Comparison of ENCODE assay signal across 41 cellular contexts in genomic region chr11:50074161-50074560, GRCh38. TPM values are rescaled to one million over a fixed set of nuclear protein-coding genes. Genes with fewer than 3 reads are reported as not detected.
"Had no signal": no experiment of that assay in that cellular context is flagged by ENCODE, and none has a peak within 500 bp of the region (broad histone marks: within the 10 kb centered on the region; RNA-seq: fewer than 3 reads in every experiment).

No MANE protein-coding gene starts in this region.

- H3K27ac Mint-ChIP-seq: activated naive CD4-positive, alpha-beta T cell treated with anti-CD3 and anti-CD28 coated beads for 36 hours; activated naive CD4-positive, alpha-beta T cell treated with anti-CD3 and anti-CD28 coated beads, Interleukin-2, amount 10 ng/mL, durations not matched to agents 7 days and 5 days; activated naive CD4-positive, alpha-beta T cell treated with anti-CD3 and anti-CD28 coated beads, Interleukin-2, amount 50 U/mL, for 24 hours; activated naive CD4-positive, alpha-beta T cell treated with anti-CD3 and anti-CD28 coated beads, Interleukin-2, amount 50 U/mL, for 72 hours; activated naive CD8-positive, alpha-beta T cell; activated naive CD8-positive, alpha-beta T cell treated with anti-CD3 and anti-CD28 coated beads for 36 hours; activated naive CD8-positive, alpha-beta T cell treated with anti-CD3 and anti-CD28 coated beads, Interleukin-2, amount 10 ng/mL, durations not matched to agents 7 days and 5 days; activated naive CD8-positive, alpha-beta T cell treated with anti-CD3 and anti-CD28 coated beads, Interleukin-2, amount 50 U/mL, for 24 hours; activated T-cell treated with anti-CD3 and anti-CD28 coated beads, Interleukin-2, amount 50 U/mL, for 24 hours; activated T-cell treated with anti-CD3 and anti-CD28 coated beads, Interleukin-2, amount 50 U/mL, for 72 hours; activated T-helper 1 cell treated with anti-CD3 and anti-CD28 coated beads, Interleukin-12 subunit alpha, Interleukin-12 subunit beta, Interleukin-2, Interleukin-4 antibody, amounts not matched to agents 30 ng/mL and 10 ng/mL and 1 ng/mL, durations not matched to agents 14 hours and 24 hours and 36 hours; activated T-helper 17 cell treated with anti-CD3 and anti-CD28 coated beads, Interleukin-2, amount 50 U/mL, for 72 hours; activated T-helper 2 cell treated with anti-CD3 and anti-CD28 coated beads, Interferon-gamma antibody, Interleukin-2, Interleukin-4, amounts not matched to agents 10 μg/mL and 5 μg/mL and 100 μg/mL, durations not matched to agents 14 hours and 24 hours and 36 hours; brain had no signal

- H3K27ac ChIP-seq: adrenal gland, ascending aorta, body of pancreas, brain microvascular endothelial cell, cardiac muscle cell had no signal

- H3K27me3 ChIP-seq: adrenal gland, ascending aorta, body of pancreas, brain microvascular endothelial cell, cardiac muscle cell had no signal

- DNase-seq: activated effector memory CD4-positive, alpha-beta T cell treated with Interleukin-2 at 50 U/mL for 16 hours; activated gamma-delta T cell; activated gamma-delta T cell treated with Interleukin-2 at 50 U/mL for 16 hours; activated naive CD4-positive, alpha-beta T cell; activated naive CD4-positive, alpha-beta T cell treated with anti-CD3 and anti-CD28 coated beads for 36 hours; activated naive CD4-positive, alpha-beta T cell treated with anti-CD3 and anti-CD28 coated beads, Interleukin-2, amount 10 ng/mL, durations not matched to agents 7 days and 5 days; activated naive CD4-positive, alpha-beta T cell treated with anti-CD3 and anti-CD28 coated beads, Interleukin-2, amount 50 U/mL, for 16 hours; activated naive CD4-positive, alpha-beta T cell treated with Interleukin-2 at 50 U/mL for 16 hours; activated naive CD8-positive, alpha-beta T cell treated with anti-CD3 and anti-CD28 coated beads for 36 hours; activated naive CD8-positive, alpha-beta T cell treated with anti-CD3 and anti-CD28 coated beads, Interleukin-2, amount 10 ng/mL, durations not matched to agents 7 days and 5 days; activated naive CD8-positive, alpha-beta T cell treated with anti-CD3 and anti-CD28 coated beads, Interleukin-2, amount 50 U/mL, for 24 hours; activated T-cell treated with anti-CD3 and anti-CD28 coated beads, Interleukin-2, amount 50 U/mL, for 1 hour; activated T-cell treated with anti-CD3 and anti-CD28 coated beads, Interleukin-2, amount 50 U/mL, for 24 hours; activated T-cell treated with anti-CD3 and anti-CD28 coated beads, Interleukin-2, amount 50 U/mL, for 4 hours; activated T-cell treated with anti-CD3 and anti-CD28 coated beads, Interleukin-2, amount 50 U/mL, for 48 hours; activated T-cell treated with anti-CD3 and anti-CD28 coated beads, Interleukin-2, amount 50 U/mL, for 72 hours; adrenal gland; amniotic stem cell; amygdala; anterior cingulate cortex; aorta; body of pancreas; brain microvascular endothelial cell; caudate nucleus; central memory CD4-positive, alpha-beta T cell; cerebellar nuclear complex had no signal

- H3K4me1 Mint-ChIP-seq: activated naive CD4-positive, alpha-beta T cell treated with anti-CD3 and anti-CD28 coated beads, Interleukin-2, amount 10 ng/mL, durations not matched to agents 7 days and 5 days; activated naive CD4-positive, alpha-beta T cell treated with anti-CD3 and anti-CD28 coated beads, Interleukin-2, amount 50 U/mL, for 24 hours; activated naive CD8-positive, alpha-beta T cell treated with anti-CD3 and anti-CD28 coated beads for 36 hours; activated naive CD8-positive, alpha-beta T cell treated with anti-CD3 and anti-CD28 coated beads, Interleukin-2, amount 10 ng/mL, durations not matched to agents 7 days and 5 days; activated T-helper 17 cell treated with anti-CD3 and anti-CD28 coated beads, Interleukin-2, amount 50 U/mL, for 72 hours; brain; central memory CD8-positive, alpha-beta T cell had no signal

- H3K4me1 ChIP-seq: adrenal gland, ascending aorta, body of pancreas had no signal

- H3K27me3 Mint-ChIP-seq: activated naive CD4-positive, alpha-beta T cell treated with anti-CD3 and anti-CD28 coated beads, Interleukin-2, amount 10 ng/mL, durations not matched to agents 7 days and 5 days; activated naive CD4-positive, alpha-beta T cell treated with anti-CD3 and anti-CD28 coated beads, Interleukin-2, amount 50 U/mL, for 24 hours; activated naive CD8-positive, alpha-beta T cell; activated naive CD8-positive, alpha-beta T cell treated with anti-CD3 and anti-CD28 coated beads for 36 hours; activated naive CD8-positive, alpha-beta T cell treated with anti-CD3 and anti-CD28 coated beads, Interleukin-2, amount 10 ng/mL, durations not matched to agents 7 days and 5 days; activated naive CD8-positive, alpha-beta T cell treated with anti-CD3 and anti-CD28 coated beads, Interleukin-2, amount 50 U/mL, for 24 hours; activated T-cell treated with anti-CD3 and anti-CD28 coated beads, Interleukin-2, amount 50 U/mL, for 24 hours; activated T-helper 17 cell treated with anti-CD3 and anti-CD28 coated beads, Interleukin-2, amount 50 U/mL, for 72 hours; central memory CD8-positive, alpha-beta T cell had no signal

- H3K36me3 Mint-ChIP-seq: activated naive CD4-positive, alpha-beta T cell treated with anti-CD3 and anti-CD28 coated beads, Interleukin-2, amount 10 ng/mL, durations not matched to agents 7 days and 5 days; activated naive CD8-positive, alpha-beta T cell; brain had no signal

- H3K36me3 ChIP-seq: adrenal gland, ascending aorta, brain microvascular endothelial cell, cardiac muscle cell had no signal

- H3K4me3 Mint-ChIP-seq: activated naive CD4-positive, alpha-beta T cell treated with anti-CD3 and anti-CD28 coated beads for 36 hours; activated naive CD4-positive, alpha-beta T cell treated with anti-CD3 and anti-CD28 coated beads, Interleukin-2, amount 10 ng/mL, durations not matched to agents 7 days and 5 days; activated naive CD4-positive, alpha-beta T cell treated with anti-CD3 and anti-CD28 coated beads, Interleukin-2, amount 50 U/mL, for 24 hours; activated naive CD8-positive, alpha-beta T cell; activated naive CD8-positive, alpha-beta T cell treated with anti-CD3 and anti-CD28 coated beads for 36 hours; activated naive CD8-positive, alpha-beta T cell treated with anti-CD3 and anti-CD28 coated beads, Interleukin-2, amount 10 ng/mL, durations not matched to agents 7 days and 5 days; activated naive CD8-positive, alpha-beta T cell treated with anti-CD3 and anti-CD28 coated beads, Interleukin-2, amount 50 U/mL, for 24 hours; activated T-cell treated with anti-CD3 and anti-CD28 coated beads, Interleukin-2, amount 50 U/mL, for 24 hours; activated T-cell treated with anti-CD3 and anti-CD28 coated beads, Interleukin-2, amount 50 U/mL, for 4 hours; activated T-cell treated with anti-CD3 and anti-CD28 coated beads, Interleukin-2, amount 50 U/mL, for 72 hours; activated T-helper 1 cell treated with anti-CD3 and anti-CD28 coated beads, Interleukin-12 subunit alpha, Interleukin-12 subunit beta, Interleukin-2, Interleukin-4 antibody, amounts not matched to agents 30 ng/mL and 10 ng/mL and 1 ng/mL, durations not matched to agents 14 hours and 24 hours and 36 hours; activated T-helper 17 cell treated with anti-CD3 and anti-CD28 coated beads, Interleukin-2, amount 50 U/mL, for 72 hours; brain; central memory CD8-positive, alpha-beta T cell had no signal

- H3K4me3 ChIP-seq: adrenal gland, ascending aorta, body of pancreas, cardiac muscle cell had no signal

- H3K9me3 ChIP-seq: adrenal gland, ascending aorta had no signal

RNA-seq across cellular contexts. Expression of gene OR4C45, which starts 41.5 kb away (rescaled TPM):
- total RNA-seq: activated naive CD4-positive, alpha-beta T cell treated with anti-CD3 and anti-CD28 coated beads for 36 hours; activated naive CD4-positive, alpha-beta T cell treated with anti-CD3 and anti-CD28 coated beads, Interleukin-2, amount 50 U/mL, for 72 hours; activated naive CD8-positive, alpha-beta T cell treated with anti-CD3 and anti-CD28 coated beads for 36 hours; activated naive CD8-positive, alpha-beta T cell treated with anti-CD3 and anti-CD28 coated beads, Interleukin-2, amount 10 ng/mL, durations not matched to agents 7 days and 5 days; activated T-cell treated with anti-CD3 and anti-CD28 coated beads, Interleukin-2, amount 50 U/mL, for 4 hours; activated T-cell treated with anti-CD3 and anti-CD28 coated beads, Interleukin-2, amount 50 U/mL, for 72 hours; activated T-helper 1 cell treated with anti-CD3 and anti-CD28 coated beads, Interleukin-12 subunit alpha, Interleukin-12 subunit beta, Interleukin-2, Interleukin-4 antibody, amounts not matched to agents 30 ng/mL and 10 ng/mL and 1 ng/mL, durations not matched to agents 14 hours and 24 hours and 36 hours; activated T-helper 17 cell treated with anti-CD3 and anti-CD28 coated beads, Interleukin-2, amount 50 U/mL, for 72 hours; activated T-helper 2 cell treated with anti-CD3 and anti-CD28 coated beads, Interferon-gamma antibody, Interleukin-2, Interleukin-4, amounts not matched to agents 10 μg/mL and 5 μg/mL and 100 μg/mL, durations not matched to agents 14 hours and 24 hours and 36 hours; adrenal gland; aorta; ascending aorta; astrocyte; body of pancreas; bronchial epithelial cell; cardiac muscle cell; cardiac septum; cerebellum; chondrocyte had no signal
